Comparison of ENCODE assay signal across 33 cellular contexts in the genomic region with DNA sequence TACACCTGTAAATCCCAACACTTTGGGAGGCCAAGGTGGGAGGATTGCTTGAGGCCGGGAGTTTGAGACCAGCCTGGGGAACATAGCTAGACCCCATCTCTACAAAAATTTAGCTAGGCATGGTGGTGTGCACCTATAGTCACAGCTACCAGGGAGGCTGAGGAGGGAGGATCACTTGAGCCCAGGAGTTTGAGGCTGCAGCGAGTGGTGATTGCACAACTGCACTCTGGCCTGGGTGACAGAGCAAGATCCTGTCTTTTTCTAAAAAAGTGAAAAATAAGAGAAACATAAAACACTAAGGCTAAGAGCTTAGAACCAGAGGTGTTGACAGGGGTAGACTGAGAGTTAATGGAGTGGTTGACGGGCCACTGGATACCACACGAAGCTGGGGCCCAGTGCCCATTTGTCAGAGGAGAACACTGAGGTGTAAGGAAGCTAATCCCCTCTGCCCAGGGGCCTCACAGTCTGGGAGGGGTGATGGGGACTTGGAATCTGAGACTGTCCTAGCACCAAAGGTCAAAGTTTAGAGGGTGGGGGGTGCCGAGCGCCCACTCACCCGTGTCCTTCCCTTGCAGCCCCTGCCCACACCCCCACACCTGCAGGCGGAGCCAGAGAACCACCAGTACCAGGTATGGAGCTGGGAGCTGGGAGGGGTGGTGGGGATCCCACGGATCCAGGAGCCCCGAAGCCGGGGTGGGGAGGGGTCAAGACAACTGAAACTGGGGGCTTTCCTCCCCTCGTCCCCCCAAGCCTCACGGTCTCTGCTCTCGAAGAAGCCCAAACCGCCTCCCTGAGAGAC. TPM values are rescaled to one million over a fixed set of nuclear protein-coding genes. Genes with fewer than 3 reads are reported as not detected.
"Had no signal": no experiment of that assay in that cellular context is flagged by ENCODE, and none has a peak within 500 bp of the region (broad histone marks: within the 10 kb centered on the region; RNA-seq: fewer than 3 reads in every experiment).

No MANE protein-coding gene starts in this region.

- H3K9me3 Mint-ChIP-seq: activated CD4-positive, alpha-beta memory T cell treated with anti-CD3 and anti-CD28 coated beads, Interleukin-2, amount 10 ng/mL, durations not matched to agents 7 days and 5 days; activated naive CD4-positive, alpha-beta T cell treated with anti-CD3 and anti-CD28 coated beads, Interleukin-2, amount 10 ng/mL, durations not matched to agents 7 days and 5 days; activated naive CD8-positive, alpha-beta T cell treated with anti-CD3 and anti-CD28 coated beads, Interleukin-2, amount 50 U/mL, for 24 hours had no signal

- ATAC-seq: activated CD8-positive, alpha-beta memory T cell treated with anti-CD3 and anti-CD28 coated beads, Interleukin-2, amount 10 ng/mL, durations not matched to agents 7 days and 5 days; activated naive CD8-positive, alpha-beta T cell treated with anti-CD3 and anti-CD28 coated beads, Interleukin-2, amount 50 U/mL, for 24 hours had no signal

- FAIRE-seq: RCC 7860 had no signal

- H3K4me2 ChIP-seq: PC-9 had no signal

- H3K4me3 Mint-ChIP-seq: activated B cell treated with CpG ODN at 0.5 μM for 24 hours; activated CD4-positive, alpha-beta memory T cell treated with anti-CD3 and anti-CD28 coated beads, Interleukin-2, amount 10 ng/mL, durations not matched to agents 7 days and 5 days; activated CD8-positive, alpha-beta memory T cell treated with anti-CD3 and anti-CD28 coated beads, Interleukin-2, amount 10 ng/mL, durations not matched to agents 7 days and 5 days; activated naive CD4-positive, alpha-beta T cell treated with anti-CD3 and anti-CD28 coated beads, Interleukin-2, amount 10 ng/mL, durations not matched to agents 7 days and 5 days; activated naive CD8-positive, alpha-beta T cell; activated naive CD8-positive, alpha-beta T cell treated with anti-CD3 and anti-CD28 coated beads, Interleukin-2, amount 50 U/mL, for 24 hours had no signal

- H3K4me3 ChIP-seq: PC-9 had no signal

- DNase-seq: activated B cell treated with CpG ODN at 0.5 μM for 24 hours; activated CD4-positive, alpha-beta memory T cell treated with anti-CD3 and anti-CD28 coated beads, Interleukin-2, amount 10 ng/mL, durations not matched to agents 7 days and 5 days; activated CD4-positive, alpha-beta T cell treated with anti-CD3 and anti-CD28 coated beads for 4 hours; activated CD4-positive, CD25-positive, alpha-beta regulatory T cell treated with anti-CD3 and anti-CD28 coated beads, Interleukin-2, amount 50 U/mL, for 72 hours; activated CD8-positive, alpha-beta memory T cell treated with anti-CD3 and anti-CD28 coated beads for 24 hours; activated CD8-positive, alpha-beta memory T cell treated with anti-CD3 and anti-CD28 coated beads, Interleukin-2, amount 10 ng/mL, durations not matched to agents 7 days and 5 days; activated CD8-positive, alpha-beta memory T cell treated with anti-CD3 and anti-CD28 coated beads, Interleukin-2, amount 50 U/mL, for 48 hours; activated effector memory CD4-positive, alpha-beta T cell treated with Interleukin-2 at 50 U/mL for 16 hours; activated naive CD4-positive, alpha-beta T cell treated with anti-CD3 and anti-CD28 coated beads, Interleukin-2, amount 10 ng/mL, durations not matched to agents 7 days and 5 days; activated naive CD8-positive, alpha-beta T cell treated with anti-CD3 and anti-CD28 coated beads, Interleukin-2, amount 50 U/mL, for 24 hours; activated T-cell treated with anti-CD3 and anti-CD28 coated beads, Interleukin-2, amount 50 U/mL, for 48 hours; anterior cingulate cortex; brain microvascular endothelial cell; central memory CD4-positive, alpha-beta T cell; NCI-H1105; NCI-H1417 treated with DMSO at 0.1 percent for 48 hours; NCI-H187 treated with DMSO at 0.1 percent for 48 hours; NCI-H2081 treated with DMSO at 0.1 percent for 48 hours; NCI-H345; NCI-H524 treated with DMSO at 0.1 percent for 48 hours; NK-92 treated with Interleukin-12 subunit alpha and Interleukin-12 subunit beta, amount 100 ng/mL, for 24 hours; PC-9; Right ventricle myocardium superior; SW 1271; T-helper 1 cell; T-helper 2 cell; T-helper 9 cell had no signal

- H3K36me3 Mint-ChIP-seq: activated CD8-positive, alpha-beta memory T cell treated with anti-CD3 and anti-CD28 coated beads, Interleukin-2, amount 10 ng/mL, durations not matched to agents 7 days and 5 days; activated naive CD4-positive, alpha-beta T cell treated with anti-CD3 and anti-CD28 coated beads, Interleukin-2, amount 10 ng/mL, durations not matched to agents 7 days and 5 days; activated naive CD8-positive, alpha-beta T cell had no signal

- H3K27ac ChIP-seq: brain microvascular endothelial cell, PC-9 had no signal

- H3K27me3 ChIP-seq: brain microvascular endothelial cell had no signal

- H2AFZ ChIP-seq: PC-9 had no signal

- H3K27ac Mint-ChIP-seq: activated B cell treated with CpG ODN at 0.5 μM for 24 hours; activated CD4-positive, alpha-beta memory T cell treated with anti-CD3 and anti-CD28 coated beads, Interleukin-2, amount 10 ng/mL, durations not matched to agents 7 days and 5 days; activated naive CD4-positive, alpha-beta T cell treated with anti-CD3 and anti-CD28 coated beads, Interleukin-2, amount 10 ng/mL, durations not matched to agents 7 days and 5 days; activated naive CD8-positive, alpha-beta T cell; activated naive CD8-positive, alpha-beta T cell treated with anti-CD3 and anti-CD28 coated beads, Interleukin-2, amount 50 U/mL, for 24 hours had no signal

- H3K27me3 Mint-ChIP-seq: activated naive CD8-positive, alpha-beta T cell had no signal

- H3K36me3 ChIP-seq: brain microvascular endothelial cell had no signal

RNA-seq across cellular contexts. Expression of a gene that starts 10.9 kb away (rescaled TPM):
- total RNA-seq: activated B cell treated with CpG ODN at 0.5 μM for 24 hours, OCI-LY7 had no signal

RNA-seq across cellular contexts. Expression of a gene that starts 16.8 kb away (rescaled TPM):
- total RNA-seq: activated B cell treated with CpG ODN at 0.5 μM for 24 hours; activated CD4-positive, alpha-beta memory T cell treated with anti-CD3 and anti-CD28 coated beads, Interleukin-2, amount 10 ng/mL, durations not matched to agents 7 days and 5 days; activated CD8-positive, alpha-beta memory T cell treated with anti-CD3 and anti-CD28 coated beads, Interleukin-2, amount 10 ng/mL, durations not matched to agents 7 days and 5 days; cerebellum; MCF 10A; NCI-H460; OCI-LY7; PC-9; Right ventricle myocardium superior had no signal

RNA-seq across cellular contexts. Expression of a gene that starts 38.5 kb away (rescaled TPM):
- total RNA-seq: activated B cell treated with CpG ODN at 0.5 μM for 24 hours, OCI-LY7 had no signal
